In the genomic region with DNA sequence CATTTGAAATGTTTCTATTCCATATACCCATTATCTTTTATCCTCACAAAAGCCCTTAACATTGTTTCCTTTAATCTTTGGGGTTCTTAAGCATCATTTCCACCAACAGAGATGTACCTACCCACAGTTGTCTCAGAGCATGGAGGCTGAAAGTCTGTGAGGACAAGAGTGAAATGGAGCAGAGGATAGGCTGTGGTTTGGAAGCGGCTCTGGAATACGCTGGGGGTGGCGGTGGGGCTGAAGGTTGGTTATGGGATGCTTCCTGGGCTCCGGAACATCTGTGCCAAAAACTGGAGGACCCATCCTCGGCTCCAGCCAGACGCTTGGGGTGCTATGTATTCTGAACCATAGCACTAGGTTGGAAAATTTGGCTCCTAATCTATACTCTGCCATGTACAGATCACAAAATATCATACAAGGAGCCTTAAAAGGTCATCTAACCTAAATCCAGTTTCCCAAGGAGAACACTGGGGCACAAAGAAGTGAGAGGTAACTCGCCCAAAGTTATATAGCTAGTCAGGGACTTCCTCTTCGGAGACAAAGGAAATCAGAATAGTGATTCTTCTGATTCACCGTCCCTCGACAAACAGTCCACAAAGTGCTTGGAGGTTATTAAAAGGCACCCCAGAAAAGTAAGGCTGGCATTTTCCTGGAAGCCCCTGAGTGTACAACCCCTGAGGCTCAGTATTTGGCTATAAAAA, we compare ENCODE assay signal across 8 cellular contexts. TPM values are rescaled to one million over a fixed set of nuclear protein-coding genes. Genes with fewer than 3 reads are reported as not detected.
DNase-seq lines count a peak whose midpoint lies in the region; ATAC-seq and TF ChIP-seq lines count a peak whose summit lies in the region.

No MANE protein-coding gene starts in this region.

- H3K9me3 Mint-ChIP-seq in stimulated activated naive CD8-positive, alpha-beta T cell treated with anti-CD3 and anti-CD28 coated beads, Interleukin-15, Interleukin-2, amounts not matched to agents 100 ng/mL and 50 ng/mL, for 24 hours = no peaks in the 10 kb centered on the region

- H3K4me1 ChIP-seq in mammary epithelial cell (ENCODE audit: insufficient read depth, low read length) = peaks cover 35% of the 10 kb centered on the region
- peaks cover 26% of the 10 kb centered on the region for H3K4me1 ChIP-seq in mucosa of stomach (ENCODE audit: control insufficient read depth, insufficient read depth, low read length)

- intact Hi-C loops in mammary epithelial cell (cut with micrococcal nuclease) = loop anchor here (1.0 to 10.0 kb wide), 5 partner anchors 35 to 325 kb away; no protein-coding TSS in a partner anchor

- no peaks in the 10 kb centered on the region for H4K20me1 ChIP-seq in mammary epithelial cell (ENCODE audit: insufficient read depth, low read length)

- in situ Hi-C loops in mammary epithelial cell (cut with MboI; ENCODE audit: low sequenced_read_pairs in 2 of 2) = loop anchor here in 1 of 2 donors (25.0 kb wide), 1 partner anchor 262 kb away; a partner anchor contains a TSS

- H3K27ac ChIP-seq in mammary epithelial cell (ENCODE audit: insufficient read depth, low read depth, low read length) = peak overlapping the region; percentile 63

- H3K27me3 Mint-ChIP-seq in stimulated activated naive CD8-positive, alpha-beta T cell treated with anti-CD3 and anti-CD28 coated beads, Interleukin-15, Interleukin-2, amounts not matched to agents 100 ng/mL and 50 ng/mL, for 24 hours = no peaks in the 10 kb centered on the region

- peak overlapping the region; percentile 89 for H3K4me3 Mint-ChIP-seq in stimulated activated naive CD8-positive, alpha-beta T cell treated with anti-CD3 and anti-CD28 coated beads, Interleukin-15, Interleukin-2, amounts not matched to agents 100 ng/mL and 50 ng/mL, for 24 hours

- H3K27me3 ChIP-seq in mammary epithelial cell (ENCODE audit: insufficient read depth, low read length) (no peaks in the 10 kb centered on the region), mucosa of stomach (ENCODE audit: control insufficient read depth, insufficient read depth, low read length) (no peaks in the 10 kb centered on the region)

- no peak for ATAC-seq in stimulated activated naive CD8-positive, alpha-beta T cell treated with anti-CD3 and anti-CD28 coated beads, Interleukin-15, Interleukin-2, amounts not matched to agents 100 U/mL and 50 U/mL, for 24 hours
- no peak for ATAC-seq in HG02870 (IDR thresholded peaks at IDR 0.05; ENCODE audit: unreplicated experiment)

- no peaks in the 10 kb centered on the region for H3K79me2 ChIP-seq in mammary epithelial cell (ENCODE audit: insufficient read depth, low read length)

- DNase-seq in stimulated activated naive CD8-positive, alpha-beta T cell treated with anti-CD3 and anti-CD28 coated beads, Interleukin-15, Interleukin-2, amounts not matched to agents 100 U/mL and 50 U/mL, for 24 hours = no peak
- no peak for DNase-seq in mammary epithelial cell
- no peak for DNase-seq in effector CD4-positive, alpha-beta T cell
- no peak for DNase-seq in NCI-H748 treated with DMSO at 0.1 percent for 48 hours (lab: John Stamatoyannopoulos, UW)
- no peak for DNase-seq in MV-4-11 (lab: John Stamatoyannopoulos, UW)

- no peak for TF ChIP-seq CTCF in mammary epithelial cell (conservative IDR thresholded peaks at IDR 0.05 in 1 of 2, IDR thresholded peaks at IDR 0.05 in 1 of 2; ENCODE audit: extremely low read depth in 1 of 2, insufficient read depth in 1 of 2, low read depth in 1 of 2, low read length in 2 of 2)

- H3K27ac Mint-ChIP-seq in stimulated activated naive CD8-positive, alpha-beta T cell treated with anti-CD3 and anti-CD28 coated beads, Interleukin-15, Interleukin-2, amounts not matched to agents 100 ng/mL and 50 ng/mL, for 24 hours = peak overlapping the region; percentile 95

- peaks cover 27% of the 10 kb centered on the region for H3K4me1 Mint-ChIP-seq in stimulated activated naive CD8-positive, alpha-beta T cell treated with anti-CD3 and anti-CD28 coated beads, Interleukin-15, Interleukin-2, amounts not matched to agents 100 ng/mL and 50 ng/mL, for 24 hours (ENCODE audit: low read depth)

- peak overlapping the region; percentile 85 for H3K4me2 ChIP-seq in mammary epithelial cell (ENCODE audit: insufficient read depth, low read depth, low read length)

- peak overlapping the region; percentile 82 for H2AFZ ChIP-seq in mammary epithelial cell (ENCODE audit: low read depth, low read length)

- H3K9ac ChIP-seq in mammary epithelial cell (ENCODE audit: insufficient read depth, low read length) (peak overlapping the region; percentile 75), mucosa of stomach (ENCODE audit: low read length) (peak overlapping the region; percentile 88)

- H3K4me3 ChIP-seq in mammary epithelial cell (replicated peaks in 1 of 3; ENCODE audit: insufficient read depth in 1 of 3, low read depth in 2 of 3, low read length in 3 of 3) (peak overlapping the region; percentile 36 to 76 (median 55)), mucosa of stomach (ENCODE audit: low read length) (peak overlapping the region; percentile 61)

- CTCF ChIA-PET in mammary epithelial cell (lab: Charles Lee; ENCODE audit: low non-redundant PET) = interaction anchor here (0.7 to 1.2 kb wide), 7 partner anchors 14 to 1193 kb away, joined by 4 to 31 read pairs (median 6); a partner anchor contains a TSS

- no TSS peak for BruUV-seq in mammary epithelial cell (replicated peaks; lab: Mats Ljungman, UMichigan)

- peaks cover 17% of the 10 kb centered on the region for H3K36me3 Mint-ChIP-seq in stimulated activated naive CD8-positive, alpha-beta T cell treated with anti-CD3 and anti-CD28 coated beads, Interleukin-15, Interleukin-2, amounts not matched to agents 100 ng/mL and 50 ng/mL, for 24 hours (ENCODE audit: low read depth)

- H3K36me3 ChIP-seq in mammary epithelial cell (ENCODE audit: insufficient read depth, low read length) (no peaks in the 10 kb centered on the region), mucosa of stomach (ENCODE audit: control insufficient read depth, insufficient read depth, low read length) (no peaks in the 10 kb centered on the region)

- WGBS in mammary epithelial cell (ENCODE audit: low coverage, missing lambda C conversion rate) = 16% methylated on average over 10 of the region's 10 CpGs

- dilution Hi-C loops in mammary epithelial cell (cut with HindIII; ENCODE audit: low sequenced_read_pairs) = loop anchor here (10.0 kb wide), 1 partner anchor 325 kb away; no protein-coding TSS in a partner anchor

- H3K9me3 ChIP-seq in mammary epithelial cell (replicated peaks; ENCODE audit: insufficient read depth, low read length) = no peaks in the 10 kb centered on the region
- no peaks in the 10 kb centered on the region for H3K9me3 ChIP-seq in mucosa of stomach (ENCODE audit: control insufficient read depth, low read length)

RNA-seq across cellular contexts. Expression of a gene that starts 2.5 kb away (rescaled TPM):
- 1 to 10 TPM; 3.7 to 5.3 TPM for total RNA-seq in mammary epithelial cell
- 2.9 TPM for polyA plus RNA-seq in mammary epithelial cell
- polyA minus RNA-seq in mammary epithelial cell = not detected

RNA-seq across cellular contexts. Expression of a gene that starts 6.5 kb away (rescaled TPM):
- 10 to 100 TPM; 22.0 to 63.9 TPM for total RNA-seq in mammary epithelial cell
- polyA plus RNA-seq in mammary epithelial cell = 24.6 TPM
- polyA minus RNA-seq in mammary epithelial cell = 28.2 TPM

RNA-seq across cellular contexts. Expression of a gene that starts 14.2 kb away (rescaled TPM):
- total RNA-seq in mammary epithelial cell = 10 to 100 TPM; 13.0 to 19.9 TPM
- 27.4 TPM for polyA plus RNA-seq in mammary epithelial cell
- 29.3 TPM for polyA minus RNA-seq in mammary epithelial cell

RNA-seq across cellular contexts. Expression of a gene that starts 21.1 kb away (rescaled TPM):
- total RNA-seq in mammary epithelial cell = 100 to 1,000 TPM in 1 of 2 donors, 10 to 100 TPM in 1; 43.0 to 148 TPM
- polyA plus RNA-seq in mammary epithelial cell = 154 TPM
- polyA minus RNA-seq in mammary epithelial cell = 91.6 TPM

RNA-seq across cellular contexts. Expression of a gene that starts 52.6 kb away (rescaled TPM):
- total RNA-seq in mammary epithelial cell = 1 to 10 TPM; 4.2 to 5.1 TPM
- 1.7 TPM for polyA plus RNA-seq in mammary epithelial cell
- not detected for polyA minus RNA-seq in mammary epithelial cell
